26 cellular contexts compared by ENCODE assay signal in genomic region chr19:35034005-35034502, GRCh38. TPM values are rescaled to one million over a fixed set of nuclear protein-coding genes. Genes with fewer than 3 reads are reported as not detected.
"Had no signal": no experiment of that assay in that cellular context is flagged by ENCODE, and none has a peak within 500 bp of the region (broad histone marks: within the 10 kb centered on the region; RNA-seq: fewer than 3 reads in every experiment).

No MANE protein-coding gene starts in this region.

- H3K4me3 ChIP-seq: breast epithelium, left lung, lung, pancreas, prostate gland, spleen, testis, transverse colon had no signal

- H3K4me3 Mint-ChIP-seq: activated CD8-positive, alpha-beta T cell treated with anti-CD3 and anti-CD28 coated beads for 36 hours; activated naive CD4-positive, alpha-beta T cell treated with anti-CD3 and anti-CD28 coated beads, Interleukin-2, amount 50 U/mL, for 24 hours; activated naive CD8-positive, alpha-beta T cell treated with anti-CD3 and anti-CD28 coated beads, Interleukin-2, amount 50 U/mL, for 24 hours; activated T-cell treated with anti-CD3 and anti-CD28 coated beads, Interleukin-2, amount 50 U/mL, for 4 hours; activated T-helper 17 cell treated with anti-CD3 and anti-CD28 coated beads, Interleukin-2, amount 50 U/mL, for 72 hours; WTC11 had no signal

- H3K27ac Mint-ChIP-seq: activated CD8-positive, alpha-beta T cell treated with anti-CD3 and anti-CD28 coated beads for 36 hours; activated naive CD4-positive, alpha-beta T cell treated with anti-CD3 and anti-CD28 coated beads, Interleukin-2, amount 50 U/mL, for 24 hours; activated naive CD8-positive, alpha-beta T cell treated with anti-CD3 and anti-CD28 coated beads, Interleukin-2, amount 50 U/mL, for 24 hours; activated T-helper 17 cell treated with anti-CD3 and anti-CD28 coated beads, Interleukin-2, amount 50 U/mL, for 72 hours; nephron; WTC11 had no signal

- ATAC-seq: activated CD8-positive, alpha-beta T cell treated with anti-CD3 and anti-CD28 coated beads for 36 hours; activated naive CD8-positive, alpha-beta T cell treated with anti-CD3 and anti-CD28 coated beads, Interleukin-2, amount 50 U/mL, for 24 hours; activated T-cell treated with anti-CD3 and anti-CD28 coated beads, Interleukin-2, amount 50 U/mL, for 4 hours; activated T-helper 17 cell treated with anti-CD3 and anti-CD28 coated beads, Interleukin-2, amount 50 U/mL, for 72 hours; left lung; pancreas; stimulated activated naive CD8-positive, alpha-beta T cell treated with anti-CD3 and anti-CD28 coated beads, Interleukin-15, Interleukin-2, amounts not matched to agents 100 U/mL and 50 U/mL, for 24 hours; WTC11 had no signal

- H3K4me1 ChIP-seq: prostate gland had no signal

- H3K36me3 Mint-ChIP-seq: activated naive CD4-positive, alpha-beta T cell treated with anti-CD3 and anti-CD28 coated beads, Interleukin-2, amount 50 U/mL, for 24 hours had no signal

- H3K27me3 ChIP-seq: breast epithelium, pancreas, testis had no signal

- H3K9me3 Mint-ChIP-seq: activated CD8-positive, alpha-beta T cell treated with anti-CD3 and anti-CD28 coated beads for 36 hours; activated naive CD4-positive, alpha-beta T cell treated with anti-CD3 and anti-CD28 coated beads, Interleukin-2, amount 50 U/mL, for 24 hours; activated naive CD8-positive, alpha-beta T cell treated with anti-CD3 and anti-CD28 coated beads, Interleukin-2, amount 50 U/mL, for 24 hours; activated T-cell treated with anti-CD3 and anti-CD28 coated beads, Interleukin-2, amount 50 U/mL, for 4 hours; activated T-helper 17 cell treated with anti-CD3 and anti-CD28 coated beads, Interleukin-2, amount 50 U/mL, for 72 hours; nephron; WTC11 had no signal

- H3K9me3 ChIP-seq: breast epithelium, left lung, pancreas, prostate gland, spleen, testis, transverse colon had no signal

- H3K36me3 ChIP-seq: breast epithelium, pancreas, prostate gland, transverse colon had no signal

- H3K27ac ChIP-seq: breast epithelium, left lung, pancreas, prostate gland, spleen, testis, transverse colon had no signal

- DNase-seq: activated CD4-positive, alpha-beta T cell treated with anti-CD3 and anti-CD28 coated beads, Interleukin-2, amount 50 U/mL, for 1 hour; activated CD8-positive, alpha-beta T cell treated with anti-CD3 and anti-CD28 coated beads for 36 hours; activated gamma-delta T cell treated with Interleukin-2 at 50 U/mL for 16 hours; activated naive CD8-positive, alpha-beta T cell treated with anti-CD3 and anti-CD28 coated beads, Interleukin-2, amount 50 U/mL, for 24 hours; activated T-cell treated with anti-CD3 and anti-CD28 coated beads, Interleukin-2, amount 50 U/mL, for 4 hours; amygdala; central memory CD4-positive, alpha-beta T cell; kidney glomerular epithelial cell; left lung; pancreas; spleen; stimulated activated naive CD8-positive, alpha-beta T cell treated with anti-CD3 and anti-CD28 coated beads, Interleukin-15, Interleukin-2, amounts not matched to agents 100 U/mL and 50 U/mL, for 24 hours; T-helper 2 cell; testis; transverse colon had no signal

RNA-seq across cellular contexts. Expression of gene HPN, which starts 7.5 kb away (rescaled TPM):
- total RNA-seq: endothelial cell of umbilical vein, fibroblast of villous mesenchyme, urinary bladder had no signal
- polyA plus RNA-seq: fibroblast of lung had no signal
